Comparison of ENCODE assay signal across 9 cellular contexts in genomic region chr12:21527451-21528180, GRCh38. TPM values are rescaled to one million over a fixed set of nuclear protein-coding genes. Genes with fewer than 3 reads are reported as not detected.
DNase-seq lines count a peak whose midpoint lies in the region; ATAC-seq, FAIRE-seq and TF ChIP-seq lines count a peak whose summit lies in the region.
"Had no signal": no experiment of that assay in that cellular context is flagged by ENCODE, and none has a peak within 500 bp of the region (broad histone marks: within the 10 kb centered on the region; RNA-seq: fewer than 3 reads in every experiment).

No MANE protein-coding gene starts in this region.

- no peak overlapping the region for H3K4ac ChIP-seq in mesenchymal stem cell (ENCODE audit: low read depth in 1 of 2, low read length in 2 of 2)

- H3K4me1 ChIP-seq in A549 (peaks cover 28% of the 10 kb centered on the region), endodermal cell (ENCODE audit: control insufficient read depth, insufficient read depth, low read length) (no peaks in the 10 kb centered on the region), mesenchymal stem cell (ENCODE audit: control insufficient read depth, insufficient read depth, low read depth, low read length) (no peaks in the 10 kb centered on the region)

- no peak for TF ChIP-seq EP300 in A549 (IDR thresholded peaks at IDR 0.05)

- H3K4me3 ChIP-seq in A549 (peak overlapping the region; percentile 59), endodermal cell (ENCODE audit: low read length) (peak overlapping the region; percentile 83), mesenchymal stem cell (ENCODE audit: insufficient read depth in 1 of 2, low read depth in 1 of 2, low read length in 2 of 2) (peak overlapping the region; percentile 70 to 89)

- no peak overlapping the region for H2AK5ac ChIP-seq in mesenchymal stem cell (ENCODE audit: low read length, severe bottlenecking)

- H2BK5ac ChIP-seq in mesenchymal stem cell (ENCODE audit: low read depth, low read length, poor library complexity, severe bottlenecking): no peak overlapping the region

- DNase-seq in A549 (ENCODE audit: low read depth in 1 of 2, low spot score in 1 of 2) (peak; percentile 70 to 75), NCI-H226 (peak; percentile 72), endodermal cell (peak; percentile 93), mesenchymal stem cell (peak; percentile 62)
- peak; percentile 71 for DNase-seq in activated CD8-positive, alpha-beta T cell treated with anti-CD3 and anti-CD28 coated beads, Interleukin-2, amount 10 ng/mL, durations not matched to agents 7 days and 5 days
- DNase-seq in stimulated activated CD8-positive, alpha-beta memory T cell treated with anti-CD3 and anti-CD28 coated beads, Interleukin-15, amount 100 ng/mL, for 1 hour (ENCODE audit: low read depth): peak; percentile 8
- DNase-seq: DND-41 had no signal

- peak overlapping the region; percentile 27 for H4K91ac ChIP-seq in mesenchymal stem cell (ENCODE audit: low read length)

- POLR2A ChIA-PET in A549 (lab: Yijun Ruan, JAX): interaction anchor here (0.7 to 2.9 kb wide), 3 partner anchors 16 to 130 kb away, joined by 3 to 18 read pairs (median 4); partner anchors contain the start of genes GOLT1B, LDHB and RECQL
- POLR2A ChIA-PET in activated CD8-positive, alpha-beta T cell treated with anti-CD3 and anti-CD28 coated beads, Interleukin-2, amount 10 ng/mL, durations not matched to agents 7 days and 5 days (lab: Charles Lee): interaction anchor here (0.6 to 1.1 kb wide), 3 partner anchors 9 to 49 kb away, joined by 3 to 4 read pairs (median 4); no protein-coding TSS in a partner anchor

- no peak overlapping the region for H3K23ac ChIP-seq in mesenchymal stem cell (ENCODE audit: low read length in 2 of 2)

- no peak overlapping the region for H2BK120ac ChIP-seq in mesenchymal stem cell (ENCODE audit: low read depth, low read length)

- no peak for TF ChIP-seq CTCF in A549 (IDR thresholded peaks at IDR 0.05)
- TF ChIP-seq CTCF in endodermal cell (conservative IDR thresholded peaks at IDR 0.05): peak; percentile 39

- H3K27ac ChIP-seq in A549 (peak overlapping the region; percentile 74 to 93), endodermal cell (ENCODE audit: low read depth, low read length) (no peak overlapping the region), mesenchymal stem cell (ENCODE audit: low read length, poor library complexity, severe bottlenecking) (no peak overlapping the region)

- H2BK15ac ChIP-seq in mesenchymal stem cell (ENCODE audit: low read depth, poor library complexity, severe bottlenecking): no peak overlapping the region

- CTCF ChIA-PET in A549 (lab: Yijun Ruan, JAX): interaction anchor here (1.0 to 1.4 kb wide), 5 partner anchors 10 to 136 kb away, joined by 3 to 5 read pairs (median 4); no protein-coding TSS in a partner anchor
- CTCF ChIA-PET in activated CD8-positive, alpha-beta T cell treated with anti-CD3 and anti-CD28 coated beads, Interleukin-2, amount 10 ng/mL, durations not matched to agents 7 days and 5 days (lab: Charles Lee): interaction anchor here (0.9 to 1.2 kb wide), 4 partner anchors 15 to 218 kb away, joined by 3 to 4 read pairs (median 3); partner anchors contain the start of gene GOLT1B

- peak overlapping the region; percentile 72 for H2AFZ ChIP-seq in mesenchymal stem cell (ENCODE audit: low read depth, low read length)

- H3K14ac ChIP-seq in mesenchymal stem cell (ENCODE audit: low read length in 2 of 2): no peak overlapping the region

- no peaks in the 10 kb centered on the region for H3K79me1 ChIP-seq in mesenchymal stem cell (replicated peaks; ENCODE audit: low read length, poor library complexity, severe bottlenecking)

- ATAC-seq in A549 (peak; percentile 94 to 95), GM18870 (IDR thresholded peaks at IDR 0.05; ENCODE audit: unreplicated experiment) (peak; percentile 92), HG03095 (IDR thresholded peaks at IDR 0.05; ENCODE audit: unreplicated experiment) (peak; percentile 94)
- peak; percentile 99 for ATAC-seq in activated CD8-positive, alpha-beta T cell treated with anti-CD3 and anti-CD28 coated beads, Interleukin-2, amount 10 ng/mL, durations not matched to agents 7 days and 5 days

- H3K36me3 Mint-ChIP-seq in activated CD8-positive, alpha-beta T cell treated with anti-CD3 and anti-CD28 coated beads, Interleukin-2, amount 10 ng/mL, durations not matched to agents 7 days and 5 days (ENCODE audit: low read depth): no peaks in the 10 kb centered on the region
- H3K36me3 Mint-ChIP-seq in endodermal cell (ENCODE audit: low read depth): no peaks in the 10 kb centered on the region

- no peaks in the 10 kb centered on the region for H3K9me3 Mint-ChIP-seq in activated CD8-positive, alpha-beta T cell treated with anti-CD3 and anti-CD28 coated beads, Interleukin-2, amount 10 ng/mL, durations not matched to agents 7 days and 5 days (ENCODE audit: insufficient read depth)
- peaks cover 4% of the 10 kb centered on the region for H3K9me3 Mint-ChIP-seq in endodermal cell

- peak; percentile 56 for TF ChIP-seq POLR2A in A549 (IDR thresholded peaks at IDR 0.05; ENCODE audit: low read length)

- TF ChIP-seq RAD21 in A549 (conservative IDR thresholded peaks at IDR 0.05 in 1 of 2, IDR thresholded peaks at IDR 0.05 in 1 of 2): peak in 1 of 2 experiments; percentile 22; a peak in 2 of 5 replicates

- peaks cover 74% of the 10 kb centered on the region for H3K27me3 ChIP-seq in endodermal cell (ENCODE audit: control insufficient read depth, insufficient read depth, low read length, poor library complexity, severe bottlenecking)
- H3K27me3 ChIP-seq in mesenchymal stem cell (ENCODE audit: control insufficient read depth in 1 of 2, insufficient read depth in 1 of 2, low read length in 2 of 2): peaks cover 0 to 15% of the 10 kb centered on the region in 2 experiments

- no peak overlapping the region for H2BK12ac ChIP-seq in mesenchymal stem cell (ENCODE audit: low read length in 2 of 2)

- H3K9ac ChIP-seq in endodermal cell (ENCODE audit: extremely low read depth, low read length, poor library complexity, severe bottlenecking) (no peak overlapping the region), mesenchymal stem cell (ENCODE audit: low read length) (peak overlapping the region; percentile 67)

- no peak for FAIRE-seq in A549 (lab: Jason Lieb, UNC)

- peak overlapping the region; percentile 51 for H4K8ac ChIP-seq in mesenchymal stem cell (ENCODE audit: low read length)

- peaks cover 42% of the 10 kb centered on the region for H3K27me3 Mint-ChIP-seq in activated CD8-positive, alpha-beta T cell treated with anti-CD3 and anti-CD28 coated beads, Interleukin-2, amount 10 ng/mL, durations not matched to agents 7 days and 5 days (ENCODE audit: low read depth)
- peaks cover 78% of the 10 kb centered on the region for H3K27me3 Mint-ChIP-seq in endodermal cell (ENCODE audit: insufficient read depth)

- peak overlapping the region; percentile 73 for H3K4me3 Mint-ChIP-seq in activated CD8-positive, alpha-beta T cell treated with anti-CD3 and anti-CD28 coated beads, Interleukin-2, amount 10 ng/mL, durations not matched to agents 7 days and 5 days
- H3K4me3 Mint-ChIP-seq in endodermal cell: peak overlapping the region; percentile 60

- peak overlapping the region in 1 of 2 experiments; percentile 11 for H3K18ac ChIP-seq in mesenchymal stem cell (ENCODE audit: low read depth in 1 of 2, low read length in 2 of 2)

- H3K4me2 ChIP-seq in A549 (peak overlapping the region; percentile 67), mesenchymal stem cell (ENCODE audit: low read length, poor library complexity, severe bottlenecking) (peak overlapping the region; percentile 97)

- peaks cover 4% of the 10 kb centered on the region for H3K4me1 Mint-ChIP-seq in activated CD8-positive, alpha-beta T cell treated with anti-CD3 and anti-CD28 coated beads, Interleukin-2, amount 10 ng/mL, durations not matched to agents 7 days and 5 days (ENCODE audit: low read depth)
- H3K4me1 Mint-ChIP-seq in endodermal cell: peaks cover 7% of the 10 kb centered on the region

- no peak overlapping the region for H3K27ac Mint-ChIP-seq in activated CD8-positive, alpha-beta T cell treated with anti-CD3 and anti-CD28 coated beads, Interleukin-2, amount 10 ng/mL, durations not matched to agents 7 days and 5 days
- H3K27ac Mint-ChIP-seq in endodermal cell: no peak overlapping the region

- H3K9me3 ChIP-seq in A549 (0 out of 3 replicates have a peak, but pooled peaks cover 2% of the 10 kb centered on the region), endodermal cell (ENCODE audit: control insufficient read depth, low read length) (no peaks in the 10 kb centered on the region), mesenchymal stem cell (ENCODE audit: control insufficient read depth, low read length) (no peaks in the 10 kb centered on the region)

- H3K36me3 ChIP-seq in endodermal cell (ENCODE audit: control insufficient read depth, insufficient read depth, low read length): no peaks in the 10 kb centered on the region
- no peaks in the 10 kb centered on the region for H3K36me3 ChIP-seq in mesenchymal stem cell (ENCODE audit: control insufficient read depth in 1 of 2, insufficient read depth in 2 of 2, low read depth in 1 of 2, low read length in 2 of 2)

- 2% methylated on average over 36 of the region's 57 CpGs for WGBS in A549 (ENCODE audit: missing lambda C conversion rate)
- WGBS in endodermal cell (ENCODE audit: insufficient coverage in 1 of 2, insufficient read length in 1 of 2), 2 experiments: 0 to 1% methylated on average over 23 to 57 of the region's 57 CpGs
- WGBS in mesenchymal stem cell: under 1% methylated on average over 55 of the region's 57 CpGs

RNA-seq across cellular contexts. Expression of gene SPX, which starts 1.5 kb away (rescaled TPM):
- polyA plus RNA-seq in A549 (2011; rRNA removed): 34.4 and 39.8 TPM in 2 replicates
- polyA plus RNA-seq in A549 (2012; cell fraction: cytosol; rRNA removed): 2.3 and 2.5 TPM in 2 replicates
- polyA plus RNA-seq in A549 (2012; cell fraction: nucleus; rRNA removed): 0.54 and 0.92 TPM in 2 replicates
- 2.7 to 3.2 TPM (median 2.9 TPM) in 3 replicates for polyA plus RNA-seq in A549 (2017; fragmentation: RNase III; extraction: RNeasy Plus Mini Kit Qiagen cat#74134 plus additional on column Dnase treatment)
- polyA minus RNA-seq in A549 (2011; rRNA and poly(A)+ RNA removed): 3.1 and 4.5 TPM in 2 replicates
- not detected for total RNA-seq in activated CD8-positive, alpha-beta T cell treated with anti-CD3 and anti-CD28 coated beads, Interleukin-2, amount 10 ng/mL, durations not matched to agents 7 days and 5 days
- total RNA-seq in endodermal cell: under 1 TPM; 0.38 to 0.48 TPM
- polyA plus RNA-seq in endodermal cell (2013, experiment 1 of 2): 1.7 TPM
- polyA plus RNA-seq in endodermal cell (2013, experiment 2 of 2): 1.7 TPM
- polyA plus RNA-seq in mesenchymal stem cell (2013, experiment 1 of 2): 0.37 TPM
- polyA plus RNA-seq in mesenchymal stem cell (2013, experiment 2 of 2): 0.53 TPM

RNA-seq across cellular contexts. Expression of gene GOLT1B, which starts 26.0 kb away (rescaled TPM):
- polyA plus RNA-seq in A549 (2011; rRNA removed): 62.3 and 73.4 TPM in 2 replicates
- polyA plus RNA-seq in A549 (2012; cell fraction: cytosol; rRNA removed): 9.6 and 10.3 TPM in 2 replicates
- 4.3 and 9.1 TPM in 2 replicates for polyA plus RNA-seq in A549 (2012; cell fraction: nucleus; rRNA removed)
- 80.4 to 107 TPM (median 95.4 TPM) in 3 replicates for polyA plus RNA-seq in A549 (2017; fragmentation: RNase III; extraction: RNeasy Plus Mini Kit Qiagen cat#74134 plus additional on column Dnase treatment)
- 12.4 and 34.9 TPM in 2 replicates for polyA minus RNA-seq in A549 (2011; rRNA and poly(A)+ RNA removed)
- 10 to 100 TPM; 37.3 to 37.5 TPM for total RNA-seq in activated CD8-positive, alpha-beta T cell treated with anti-CD3 and anti-CD28 coated beads, Interleukin-2, amount 10 ng/mL, durations not matched to agents 7 days and 5 days
- 10 to 100 TPM; 38.2 to 67.2 TPM for total RNA-seq in endodermal cell
- 44.9 TPM for polyA plus RNA-seq in endodermal cell (2013, experiment 1 of 2)
- polyA plus RNA-seq in endodermal cell (2013, experiment 2 of 2): 46.1 TPM
- 45.8 TPM for polyA plus RNA-seq in mesenchymal stem cell (2013, experiment 1 of 2)
- polyA plus RNA-seq in mesenchymal stem cell (2013, experiment 2 of 2): 51.9 TPM

RNA-seq across cellular contexts. Expression of gene RECQL, which starts 26.2 kb away (rescaled TPM):
- polyA plus RNA-seq in A549 (2011; rRNA removed) (56.7 and 84.2 TPM in 2 replicates), A549 (2017; fragmentation: RNase III; extraction: RNeasy Plus Mini Kit Qiagen cat#74134 plus additional on column Dnase treatment) (76.5 to 79.5 TPM (median 77.0 TPM) in 3 replicates)
- polyA plus RNA-seq in A549 (2012; cell fraction: cytosol; rRNA removed): 15.8 and 16.2 TPM in 2 replicates
- polyA plus RNA-seq in A549 (2012; cell fraction: nucleus; rRNA removed): 13.9 and 16.9 TPM in 2 replicates
- 34.0 and 36.0 TPM in 2 replicates for polyA minus RNA-seq in A549 (2011; rRNA and poly(A)+ RNA removed)
- total RNA-seq in activated CD8-positive, alpha-beta T cell treated with anti-CD3 and anti-CD28 coated beads, Interleukin-2, amount 10 ng/mL, durations not matched to agents 7 days and 5 days: 10 to 100 TPM; 92.3 to 92.6 TPM
- total RNA-seq in endodermal cell: 10 to 100 TPM; 39.8 to 66.5 TPM
- 34.4 TPM for polyA plus RNA-seq in endodermal cell (2013, experiment 1 of 2)
- 33.5 TPM for polyA plus RNA-seq in endodermal cell (2013, experiment 2 of 2)
- 43.9 TPM for polyA plus RNA-seq in mesenchymal stem cell (2013, experiment 1 of 2)
- polyA plus RNA-seq in mesenchymal stem cell (2013, experiment 2 of 2): 46.0 TPM

Comparison
In these comparisons a context has a peak if more than half of its experiments do, and no peak if none do; other contexts are left out.
1. DNase-seq: peak in every context shown above with its lines; median percentile 93 in endodermal cell; 72 in A549; 72 in NCI-H226; 71 in activated CD8-positive, alpha-beta T cell treated with anti-CD3 and anti-CD28 coated beads, Interleukin-2, amount 10 ng/mL, durations not matched to agents 7 days and 5 days; 62 in mesenchymal stem cell; 8 in stimulated activated CD8-positive, alpha-beta memory T cell treated with anti-CD3 and anti-CD28 coated beads, Interleukin-15, amount 100 ng/mL, for 1 hour.
2. H3K27ac ChIP-seq: peak in A549 (2 of 2); none in endodermal cell (single experiment) and mesenchymal stem cell (single experiment).
3. Peak in every context shown above with its lines, with median percentiles within 50 percentile points of each other: ATAC-seq and H3K4me3 ChIP-seq.